ENCODE assay signal across 12 cellular contexts in genomic region chr6:99344289-99344688, GRCh38. TPM values are rescaled to one million over a fixed set of nuclear protein-coding genes. Genes with fewer than 3 reads are reported as not detected.
DNase-seq lines count a peak whose midpoint lies in the region; ATAC-seq, FAIRE-seq and TF ChIP-seq lines count a peak whose summit lies in the region.
"Had no signal": no experiment of that assay in that cellular context is flagged by ENCODE, and none has a peak within 500 bp of the region (broad histone marks: within the 10 kb centered on the region; RNA-seq: fewer than 3 reads in every experiment).

No MANE protein-coding gene starts in this region.

- H3K4me3 ChIP-seq in fibroblast of the aortic adventitia (ENCODE audit: low read depth, low read length), result no peak overlapping the region
- H3K4me3 ChIP-seq in sigmoid colon, result no peak overlapping the region
- H3K4me3 ChIP-seq in prostate gland, result no peak overlapping the region
- H3K4me3 ChIP-seq in kidney (ENCODE audit: low read length in 2 of 2), result no peak overlapping the region
- H3K4me3 ChIP-seq: Peyer's patch had no signal

- H3K9ac ChIP-seq in kidney (ENCODE audit: low read length in 2 of 2), result no peak overlapping the region
- H3K9ac ChIP-seq: parathyroid adenoma had no signal

- peak; percentile 52 for ATAC-seq in GM18907 (IDR thresholded peaks at IDR 0.05; ENCODE audit: unreplicated experiment)
- ATAC-seq in HG02870 (IDR thresholded peaks at IDR 0.05; ENCODE audit: unreplicated experiment), result no peak

- H3K4me1 ChIP-seq in sigmoid colon (peaks cover 0 to 47% (median 6%) of the 10 kb centered on the region in 4 donors), prostate gland (replicated peaks) (no peaks in the 10 kb centered on the region), kidney (ENCODE audit: control insufficient read depth in 1 of 2, insufficient read depth in 1 of 2, low read depth in 1 of 2, low read length in 2 of 2) (no peaks in the 10 kb centered on the region)
- H3K4me1 ChIP-seq: parathyroid adenoma, Peyer's patch had no signal

- H3K36me3 ChIP-seq in sigmoid colon (no peaks in the 10 kb centered on the region), prostate gland (no peaks in the 10 kb centered on the region), kidney (ENCODE audit: control insufficient read depth in 1 of 2, insufficient read depth in 2 of 2, low read length in 2 of 2) (no peaks in the 10 kb centered on the region)
- H3K36me3 ChIP-seq: Peyer's patch had no signal

- WGBS in sigmoid colon, 2 donors, result 32 to 64% methylated on average over 3 of the region's 3 CpGs
- WGBS in prostate gland, result 41% methylated on average over 3 of the region's 3 CpGs

- TF ChIP-seq EP300 in sigmoid colon (IDR thresholded peaks at IDR 0.05), result no peak

- FAIRE-seq in kidney (lab: Jason Lieb, UNC), result no peak

- H3K9me3 ChIP-seq in sigmoid colon (no peaks in the 10 kb centered on the region), prostate gland (no peaks in the 10 kb centered on the region), kidney (ENCODE audit: control insufficient read depth in 1 of 2, low read length in 2 of 2) (no peaks in the 10 kb centered on the region)
- H3K9me3 ChIP-seq: Peyer's patch had no signal

- DNase-seq in M059J (ENCODE audit: low read depth) (peak; percentile 72), fibroblast of the aortic adventitia (ENCODE audit: low read depth) (peak; percentile 36), sigmoid colon (no peak), prostate gland (ENCODE audit: low spot score) (no peak), kidney (no peak)
- DNase-seq: DMS153, NCI-H1930, Peyer's patch had no signal

- intact Hi-C loops in sigmoid colon (cut with DNase I), result no loop called here
- intact Hi-C loops in prostate gland (cut with DNase I), result no loop called here
- intact Hi-C loops in kidney (cut with DNase I), result no loop called here

- H3K27ac ChIP-seq in sigmoid colon (peak overlapping the region; percentile 53 to 93 (median 93)), prostate gland (no peak overlapping the region), kidney (ENCODE audit: low read depth in 2 of 2, low read length in 2 of 2) (no peak overlapping the region)
- H3K27ac ChIP-seq: parathyroid adenoma, Peyer's patch had no signal

- no peak for TF ChIP-seq POLR2A in sigmoid colon (IDR thresholded peaks at IDR 0.05)
- TF ChIP-seq POLR2A in prostate gland (IDR thresholded peaks at IDR 0.05), result no peak

- TF ChIP-seq CTCF in fibroblast of the aortic adventitia (IDR thresholded peaks at IDR 0.05; ENCODE audit: insufficient read depth, low read length), result no peak
- TF ChIP-seq CTCF in sigmoid colon (IDR thresholded peaks at IDR 0.05), result no peak
- TF ChIP-seq CTCF in prostate gland (IDR thresholded peaks at IDR 0.05), result no peak
- no peak for TF ChIP-seq CTCF in kidney (IDR thresholded peaks at IDR 0.05; ENCODE audit: borderline replicate concordance, extremely low read depth, insufficient read depth)

- H3K27me3 ChIP-seq in sigmoid colon (peaks cover 0 to 3% (median 0%) of the 10 kb centered on the region in 3 donors), prostate gland (replicated peaks; ENCODE audit: insufficient read depth) (no peaks in the 10 kb centered on the region)

RNA-seq across cellular contexts. Expression of gene FAXC, which starts 5.2 kb away (rescaled TPM):
- total RNA-seq in M059J (2014; rRNA removed; shearing (Covaris generic)), result 3.5 and 6.9 TPM in 2 replicates
- total RNA-seq in fibroblast of the aortic adventitia (ENCODE audit: low replicate concordance) (0.08 and 0.54 TPM in 2 replicates), sigmoid colon (10 to 100 TPM; 23.1 to 54.0 (median 39.0) TPM), prostate gland (10 to 100 TPM in 1 of 2 donors, 1 to 10 TPM in 1; 6.5 to 14.7 TPM), kidney (1.4 TPM)
- polyA plus RNA-seq in sigmoid colon (1 to 10 TPM in 2 of 3 donors, under 1 TPM in 1; under 0.01 to 2.3 (median 1.4) TPM), kidney (ENCODE audit: insufficient read depth, low read depth, low replicate concordance) (3.3 TPM)
- total RNA-seq: activated T-helper 2 cell treated with anti-CD3 and anti-CD28 coated beads, Interferon-gamma antibody, Interleukin-2, Interleukin-4, amounts not matched to agents 10 μg/mL and 5 μg/mL and 100 μg/mL, durations not matched to agents 14 hours and 24 hours and 36 hours had no signal

RNA-seq across cellular contexts. Expression of gene COQ3, which starts 49.7 kb away (rescaled TPM):
- total RNA-seq in M059J (2014; rRNA removed; shearing (Covaris generic)), result 7.6 and 14.9 TPM in 2 replicates
- total RNA-seq in fibroblast of the aortic adventitia (ENCODE audit: low replicate concordance) (6.3 and 8.9 TPM in 2 replicates), sigmoid colon (1 to 10 TPM; 3.0 to 7.9 (median 7.4) TPM), prostate gland (1 to 10 TPM; 4.0 to 6.8 TPM), kidney (8.1 TPM)
- polyA plus RNA-seq in sigmoid colon (10 to 100 TPM; 10.5 to 13.2 (median 12.6) TPM), kidney (ENCODE audit: insufficient read depth, low read depth, low replicate concordance) (18.7 TPM)

Comparison
In these comparisons a context has a peak if more than half of its experiments do, and no peak if none do; other contexts are left out.
1. DNase-seq: peak in M059J (single experiment) and fibroblast of the aortic adventitia (single experiment); none in sigmoid colon (single experiment), prostate gland (single experiment) and kidney (single experiment).
2. H3K27ac ChIP-seq: peak in sigmoid colon (4 of 4); none in prostate gland (0 of 2) and kidney (0 of 2).